Comparison of ENCODE assay signal across 16 cellular contexts in genomic region chr3:117610156-117610555, GRCh38.
"Had no signal": no experiment of that assay in that cellular context is flagged by ENCODE, and none has a peak within 500 bp of the region (broad histone marks: within the 10 kb centered on the region; RNA-seq: fewer than 3 reads in every experiment).

No MANE protein-coding gene starts in this region.

- H3K4me1 ChIP-seq: ascending aorta, suprapubic skin had no signal

- H3K27me3 ChIP-seq: ascending aorta, suprapubic skin had no signal

- H3K27ac ChIP-seq: ascending aorta, coronary artery had no signal

- DNase-seq: activated CD4-positive, alpha-beta T cell treated with anti-CD3 and anti-CD28 coated beads, Interleukin-2, amount 50 U/mL, for 1 hour; activated CD4-positive, CD25-positive, alpha-beta regulatory T cell treated with anti-CD3 and anti-CD28 coated beads, Interleukin-2, amount 50 U/mL, for 72 hours; activated CD8-positive, alpha-beta memory T cell treated with anti-CD3 and anti-CD28 coated beads, Interleukin-2, amount 50 U/mL, for 4 hours; activated naive CD4-positive, alpha-beta T cell treated with anti-CD3 and anti-CD28 coated beads, Interleukin-2, amount 10 ng/mL, durations not matched to agents 7 days and 5 days; activated naive CD8-positive, alpha-beta T cell treated with anti-CD3 and anti-CD28 coated beads, Interleukin-2, amount 50 U/mL, for 24 hours; activated T-cell treated with anti-CD3 and anti-CD28 coated beads, Interleukin-2, amount 50 U/mL, for 4 hours; effector CD8-positive, alpha-beta T cell; midbrain; nephron progenitor cell; posterior cingulate gyrus; small intestine; stimulated activated CD4-positive, alpha-beta T cell treated with anti-CD3 and anti-CD28 coated beads, Interleukin-4, amount 100 ng/mL, for 1 hour; stimulated activated naive CD8-positive, alpha-beta T cell treated with anti-CD3 and anti-CD28 coated beads, Interleukin-15, amount 100 ng/mL, for 72 hours had no signal

- H3K36me3 ChIP-seq: ascending aorta, suprapubic skin had no signal

- H3K4me3 ChIP-seq: ascending aorta, coronary artery, suprapubic skin had no signal

- H3K9me3 ChIP-seq: ascending aorta, suprapubic skin had no signal

- ATAC-seq: activated naive CD8-positive, alpha-beta T cell treated with anti-CD3 and anti-CD28 coated beads, Interleukin-2, amount 50 U/mL, for 24 hours; activated T-cell treated with anti-CD3 and anti-CD28 coated beads, Interleukin-2, amount 50 U/mL, for 4 hours; stimulated activated naive CD8-positive, alpha-beta T cell treated with anti-CD3 and anti-CD28 coated beads, Interleukin-15, amount 100 ng/mL, for 72 hours had no signal
